18 cellular contexts compared by ENCODE assay signal in the genomic region with DNA sequence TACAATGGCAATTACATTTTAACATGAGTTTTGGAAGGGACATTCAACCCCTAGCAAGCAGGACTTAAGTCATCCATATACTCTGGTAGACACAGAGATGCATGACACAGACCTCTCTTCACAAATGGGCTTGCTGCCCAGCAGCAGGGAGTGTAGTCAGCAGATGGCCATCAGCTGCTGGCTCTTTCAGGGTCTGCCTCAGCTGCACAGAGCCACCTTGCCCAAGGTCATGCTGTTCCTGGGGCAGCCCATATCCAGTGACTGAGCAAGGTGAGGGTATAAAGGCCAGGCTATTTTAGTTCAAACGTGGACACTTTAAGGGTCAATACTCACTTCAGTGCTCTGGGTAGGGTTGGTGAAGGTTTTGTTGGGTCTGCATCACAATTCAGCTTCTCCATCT.
"Had no signal": no experiment of that assay in that cellular context is flagged by ENCODE, and none has a peak within 500 bp of the region (broad histone marks: within the 10 kb centered on the region; RNA-seq: fewer than 3 reads in every experiment).

No MANE protein-coding gene starts in this region.

- H3K9me3 ChIP-seq: suprapubic skin, upper lobe of left lung had no signal

- H3K27ac ChIP-seq: brain microvascular endothelial cell, suprapubic skin had no signal

- H3K36me3 ChIP-seq: brain microvascular endothelial cell, suprapubic skin, upper lobe of left lung had no signal

- ATAC-seq: activated naive CD4-positive, alpha-beta T cell treated with anti-CD3 and anti-CD28 coated beads, Interleukin-2, amount 50 U/mL, for 72 hours; sciatic nerve; stimulated activated naive CD8-positive, alpha-beta T cell treated with anti-CD3 and anti-CD28 coated beads, Interleukin-15, Interleukin-2, amounts not matched to agents 100 U/mL and 50 U/mL, for 24 hours; T-helper 17 cell had no signal

- H3K27me3 ChIP-seq: suprapubic skin, upper lobe of left lung had no signal

- H3K4me1 ChIP-seq: suprapubic skin, upper lobe of left lung had no signal

- DNase-seq: activated B cell treated with CpG ODN at 0.5 μM for 24 hours; activated CD4-positive, alpha-beta T cell treated with anti-CD3 and anti-CD28 coated beads, Interleukin-2, amount 10 ng/mL, durations not matched to agents 7 days and 5 days; activated effector memory CD4-positive, alpha-beta T cell treated with Interleukin-2 at 50 U/mL for 16 hours; amygdala; brain microvascular endothelial cell; hypothalamus; midbrain; naive B cell; stimulated activated CD4-positive, alpha-beta T cell treated with anti-CD3 and anti-CD28 coated beads, Interleukin-12 subunit alpha, Interleukin-12 subunit beta, amount 100 ng/mL, for 4 hours; stimulated activated CD4-positive, alpha-beta T cell treated with anti-CD3 and anti-CD28 coated beads, Interleukin-2, amount 100 ng/mL, for 48 hours; stimulated activated CD8-positive, alpha-beta memory T cell treated with anti-CD3 and anti-CD28 coated beads, Interleukin-4, amount 100 ng/mL, for 48 hours; stimulated activated naive CD8-positive, alpha-beta T cell treated with anti-CD3 and anti-CD28 coated beads, Interleukin-15, Interleukin-2, amounts not matched to agents 100 U/mL and 50 U/mL, for 24 hours; T-helper 17 cell; upper lobe of left lung had no signal

- H3K4me3 ChIP-seq: lung, suprapubic skin, upper lobe of left lung had no signal
